Comparison of ENCODE assay signal across 26 cellular contexts in the genomic region with DNA sequence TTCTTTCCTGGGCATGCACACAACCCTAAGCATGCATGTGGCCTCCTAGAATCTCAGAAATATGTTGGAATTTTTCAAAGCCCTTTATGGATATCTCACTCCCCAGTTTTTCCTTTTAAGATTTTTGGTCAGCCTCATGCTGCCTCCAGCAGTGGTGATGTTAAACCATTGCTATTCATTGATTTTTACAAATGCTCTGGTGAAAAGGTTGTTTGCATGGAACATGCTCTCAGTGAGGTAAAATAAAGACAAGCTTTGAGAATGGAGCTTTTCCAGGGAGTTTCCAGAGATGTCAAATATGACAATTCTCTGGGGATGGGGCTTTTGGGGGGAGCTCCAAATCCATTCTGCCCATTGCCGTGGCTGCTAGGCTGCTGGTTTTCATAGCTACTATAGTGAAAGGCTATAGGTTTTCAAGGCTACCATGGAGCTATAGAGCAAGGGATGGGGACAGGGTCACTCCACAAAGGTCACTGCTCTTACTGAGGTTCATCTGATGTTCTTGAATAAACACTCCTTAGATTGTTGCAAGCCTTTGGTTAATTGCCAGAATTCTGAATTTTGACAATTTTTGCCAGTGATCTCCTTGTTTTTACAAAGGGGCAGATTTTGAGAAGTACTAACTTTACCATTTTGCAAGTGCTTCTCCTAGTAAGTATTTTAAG.
"Had no signal": no experiment of that assay in that cellular context is flagged by ENCODE, and none has a peak within 500 bp of the region (broad histone marks: within the 10 kb centered on the region; RNA-seq: fewer than 3 reads in every experiment).

No MANE protein-coding gene starts in this region.

- H3K9me3 ChIP-seq: pancreas, psoas muscle, right lobe of liver, sigmoid colon, thoracic aorta, thyroid gland, transverse colon, upper lobe of right lung had no signal

- H2AFZ ChIP-seq: neural progenitor cell had no signal

- DNase-seq: naive thymus-derived CD4-positive, alpha-beta T cell; natural killer cell; occipital lobe; pancreas; psoas muscle; right cardiac atrium; right lobe of liver; sigmoid colon; small intestine; stimulated activated CD4-positive, alpha-beta T cell treated with anti-CD3 and anti-CD28 coated beads, Interleukin-15, amount 100 ng/mL, for 24 hours; stimulated activated CD4-positive, alpha-beta T cell treated with anti-CD3 and anti-CD28 coated beads, Interleukin-2, amount 100 ng/mL, for 24 hours; stimulated activated CD4-positive, alpha-beta T cell treated with anti-CD3 and anti-CD28 coated beads, Interleukin-2, amount 100 ng/mL, for 48 hours; stimulated activated CD4-positive, alpha-beta T cell treated with anti-CD3 and anti-CD28 coated beads, Interleukin-4, amount 100 ng/mL, for 24 hours; stimulated activated naive B cell treated with anti-CD40 and anti-IgM and Interleukin-4, amounts not matched to agents 10 μg/mL and 1 μg/mL and 100 μg/mL, for 72 hours; stimulated activated naive CD4-positive, alpha-beta T cell treated with Interleukin-2 at 50 U/mL for 16 hours; stomach; thyroid gland; transverse colon; upper lobe of right lung; uterus had no signal

- H3K36me3 ChIP-seq: neural progenitor cell, pancreas, right lobe of liver, sigmoid colon, stomach, thoracic aorta, thyroid gland, transverse colon, upper lobe of right lung, uterus had no signal

- H3K27ac ChIP-seq: neural progenitor cell, psoas muscle, right lobe of liver, sigmoid colon, stomach, thoracic aorta, thyroid gland, transverse colon, upper lobe of right lung, uterus had no signal

- H3K4me1 ChIP-seq: neural progenitor cell, psoas muscle, right lobe of liver, sigmoid colon, stomach, thyroid gland, upper lobe of right lung, uterus had no signal

- H3K27ac Mint-ChIP-seq: natural killer cell; nephron; neural progenitor cell; stimulated activated effector memory CD8-positive, alpha-beta T cell treated with anti-CD3 and anti-CD28 coated beads, Interleukin-12 subunit alpha, Interleukin-12 subunit beta, amount 100 ng/mL, for 72 hours; stimulated activated naive B cell treated with anti-CD40 and anti-IgM and Interleukin-4, amounts not matched to agents 10 μg/mL and 1 μg/mL and 100 μg/mL, for 72 hours; stimulated activated naive CD8-positive, alpha-beta T cell treated with anti-CD3 and anti-CD28 coated beads, Interleukin-15, Interleukin-2, amounts not matched to agents 100 ng/mL and 50 ng/mL, for 24 hours; type B pancreatic cell had no signal

- H3K4me1 Mint-ChIP-seq: natural killer cell; nephron; neural progenitor cell; stimulated activated effector memory CD8-positive, alpha-beta T cell treated with anti-CD3 and anti-CD28 coated beads, Interleukin-12 subunit alpha, Interleukin-12 subunit beta, amount 100 ng/mL, for 72 hours had no signal

- H3K36me3 Mint-ChIP-seq: natural killer cell; neural progenitor cell; stimulated activated effector memory CD8-positive, alpha-beta T cell treated with anti-CD3 and anti-CD28 coated beads, Interleukin-12 subunit alpha, Interleukin-12 subunit beta, amount 100 ng/mL, for 72 hours; type B pancreatic cell had no signal

- H3K4me3 Mint-ChIP-seq: naive thymus-derived CD4-positive, alpha-beta T cell; natural killer cell; nephron; neural progenitor cell; stimulated activated effector memory CD8-positive, alpha-beta T cell treated with anti-CD3 and anti-CD28 coated beads, Interleukin-12 subunit alpha, Interleukin-12 subunit beta, amount 100 ng/mL, for 72 hours; stimulated activated naive B cell treated with anti-CD40 and anti-IgM and Interleukin-4, amounts not matched to agents 10 μg/mL and 1 μg/mL and 100 μg/mL, for 72 hours; stimulated activated naive CD8-positive, alpha-beta T cell treated with anti-CD3 and anti-CD28 coated beads, Interleukin-15, Interleukin-2, amounts not matched to agents 100 ng/mL and 50 ng/mL, for 24 hours; type B pancreatic cell had no signal

- H3K27me3 Mint-ChIP-seq: naive thymus-derived CD4-positive, alpha-beta T cell; stimulated activated naive B cell treated with anti-CD40 and anti-IgM and Interleukin-4, amounts not matched to agents 10 μg/mL and 1 μg/mL and 100 μg/mL, for 72 hours; stimulated activated naive CD8-positive, alpha-beta T cell treated with anti-CD3 and anti-CD28 coated beads, Interleukin-15, Interleukin-2, amounts not matched to agents 100 ng/mL and 50 ng/mL, for 24 hours; type B pancreatic cell had no signal

- H3K9me3 Mint-ChIP-seq: natural killer cell had no signal

- H3K4me2 ChIP-seq: neural progenitor cell had no signal

- FAIRE-seq: pancreas had no signal

- H3K9ac ChIP-seq: neural progenitor cell had no signal

- ATAC-seq: naive thymus-derived CD4-positive, alpha-beta T cell; natural killer cell; psoas muscle; right cardiac atrium; stimulated activated effector memory CD8-positive, alpha-beta T cell treated with anti-CD3 and anti-CD28 coated beads, Interleukin-12 subunit alpha, Interleukin-12 subunit beta, amount 100 ng/mL, for 72 hours; stimulated activated naive B cell treated with anti-CD40 and anti-IgM and Interleukin-4, amounts not matched to agents 10 μg/mL and 1 μg/mL and 100 μg/mL, for 72 hours; upper lobe of right lung had no signal

- H3K27me3 ChIP-seq: neural progenitor cell, pancreas, right lobe of liver, sigmoid colon, stomach, thyroid gland, transverse colon, upper lobe of right lung, uterus had no signal

- H3K4me3 ChIP-seq: neural progenitor cell, pancreas, psoas muscle, right lobe of liver, sigmoid colon, stomach, thoracic aorta, thyroid gland, transverse colon, upper lobe of right lung, uterus had no signal
